Comparison of ENCODE assay signal across 14 cellular contexts in genomic region chr1:32755810-32756159, GRCh38. TPM values are rescaled to one million over a fixed set of nuclear protein-coding genes. Genes with fewer than 3 reads are reported as not detected.
DNase-seq lines count a peak whose midpoint lies in the region; ATAC-seq, FAIRE-seq and TF ChIP-seq lines count a peak whose summit lies in the region.
"Had no signal": no experiment of that assay in that cellular context is flagged by ENCODE, and none has a peak within 500 bp of the region (broad histone marks: within the 10 kb centered on the region; RNA-seq: fewer than 3 reads in every experiment).

No MANE protein-coding gene starts in this region.

- no peak for ATAC-seq in A549
- ATAC-seq in RWPE2 (ENCODE audit: low read depth) = no peak
- no peak for ATAC-seq in GM21717 (IDR thresholded peaks at IDR 0.05; ENCODE audit: unreplicated experiment)

- H3K4me1 ChIP-seq in A549 (peaks cover 60% of the 10 kb centered on the region), RWPE2 (ENCODE audit: insufficient read depth, poor library complexity, severe bottlenecking) (peaks cover 40% of the 10 kb centered on the region)

- peak overlapping the region in 2 of 3 experiments; percentile 36 to 98 for H3K27ac Mint-ChIP-seq in nephron

- H3K4me2 ChIP-seq in A549 = no peak overlapping the region

- WGBS in A549 (ENCODE audit: missing lambda C conversion rate) = 95% methylated on average over 3 of the region's 3 CpGs

- H3K27me3 Mint-ChIP-seq in nephron (ENCODE audit: low read depth) = peaks cover 7% of the 10 kb centered on the region

- TF ChIP-seq CTCF in A549 (IDR thresholded peaks at IDR 0.05) = no peak
- TF ChIP-seq CTCF in RWPE2 (IDR thresholded peaks at IDR 0.05; ENCODE audit: poor library complexity, severe bottlenecking) = no peak
- no peak for TF ChIP-seq CTCF in epithelial cell of proximal tubule (conservative IDR thresholded peaks at IDR 0.05; ENCODE audit: low read depth, low read length)
- no peak for TF ChIP-seq CTCF in nephron (IDR thresholded peaks at IDR 0.05; ENCODE audit: unreplicated experiment in 3 of 3)

- H3K27ac ChIP-seq in A549 (peak overlapping the region; percentile 37 to 99; a peak in 4 of 6 replicates), RWPE2 (ENCODE audit: poor library complexity, severe bottlenecking) (peak overlapping the region; percentile 100)

- DNase-seq in A549 (ENCODE audit: low read depth in 1 of 2, low spot score in 1 of 2) = no peak
- no peak for DNase-seq in RWPE2 (ENCODE audit: low spot score)
- no peak for DNase-seq in epithelial cell of proximal tubule (ENCODE audit: low read depth)
- DNase-seq in T1000 (lab: John Stamatoyannopoulos, UW) = no peak
- DNase-seq in cerebellar cortex (ENCODE audit: low spot score) = no peak
- DNase-seq in DMS 273 treated with DMSO at 0.1 percent for 48 hours (lab: John Stamatoyannopoulos, UW) = no peak
- DNase-seq: activated CD4-positive, alpha-beta T cell treated with anti-CD3 and anti-CD28 coated beads, Interleukin-2, amount 50 U/mL, for 48 hours; activated naive CD4-positive, alpha-beta T cell; cerebellar nuclear complex; DMS79 treated with DMSO at 0.1 percent for 48 hours; NCI-H526 treated with DMSO at 0.1 percent for 48 hours had no signal

- POLR2A ChIA-PET in A549 (lab: Yijun Ruan, JAX) = no interaction called here

- TF ChIP-seq POLR2A in A549 (IDR thresholded peaks at IDR 0.05; ENCODE audit: low read length) = no peak

- H3K27me3 ChIP-seq in RWPE2 (ENCODE audit: insufficient read depth, poor library complexity, severe bottlenecking) = no peaks in the 10 kb centered on the region

- H3K4me3 Mint-ChIP-seq in nephron = peak overlapping the region; percentile 93 to 96 (median 95)

- TF ChIP-seq EP300 in A549 (IDR thresholded peaks at IDR 0.05) = no peak

- H3K4me3 ChIP-seq in A549 (no peak overlapping the region), RWPE2 (ENCODE audit: severe bottlenecking) (peak overlapping the region; percentile 78), epithelial cell of proximal tubule (ENCODE audit: low read depth, low read length) (peak overlapping the region; percentile 61)

- peaks cover 5% of the 10 kb centered on the region for H3K36me3 ChIP-seq in RWPE2 (ENCODE audit: low read depth)

- H3K9me3 Mint-ChIP-seq in nephron = no peaks in the 10 kb centered on the region

- TF ChIP-seq RAD21 in A549 (conservative IDR thresholded peaks at IDR 0.05 in 1 of 2, IDR thresholded peaks at IDR 0.05 in 1 of 2) = no peak

- no peaks in the 10 kb centered on the region for H3K9me3 ChIP-seq in A549
- no peaks in the 10 kb centered on the region for H3K9me3 ChIP-seq in RWPE2 (ENCODE audit: severe bottlenecking)

- H3K4me1 Mint-ChIP-seq in nephron = peaks cover 36% of the 10 kb centered on the region

- H3K36me3 Mint-ChIP-seq in nephron (ENCODE audit: low read depth) = no peaks in the 10 kb centered on the region

- CTCF ChIA-PET in A549 (lab: Yijun Ruan, JAX) = interaction anchor here (0.9 to 11.1 kb wide), 4 partner anchors 11 to 43 kb away, joined by 3 to 62 read pairs (median 10); no protein-coding TSS in a partner anchor

- FAIRE-seq in A549 (lab: Jason Lieb, UNC) = no peak
- FAIRE-seq: A204.1 had no signal

TF ChIP-seq in A549, 52 proteins besides CTCF, POLR2A, EP300 and RAD21:
- TF ChIP-seq FOXS1 (CRISPR knock-in tag; IDR thresholded peaks at IDR 0.05) (no peak), CBX8 (IDR thresholded peaks at IDR 0.05) (no peak), JUN (IDR thresholded peaks at IDR 0.05) (no peak), BHLHE40 (IDR thresholded peaks at IDR 0.05; ENCODE audit: low read depth, low read length) (no peak), HOXA7 (CRISPR knock-in tag; IDR thresholded peaks at IDR 0.05) (no peak), JUNB (IDR thresholded peaks at IDR 0.05) (no peak), FOSB (CRISPR knock-in tag; IDR thresholded peaks at IDR 0.05) (no peak), KDM5A (IDR thresholded peaks at IDR 0.05) (no peak), RCOR1 (IDR thresholded peaks at IDR 0.05; ENCODE audit: low read depth, low read length) (no peak), HOXB13 (CRISPR knock-in tag; IDR thresholded peaks at IDR 0.05; ENCODE audit: low read depth) (no peak), MAX (IDR thresholded peaks at IDR 0.05) (no peak), PHF8 (IDR thresholded peaks at IDR 0.05; ENCODE audit: borderline replicate concordance, low read depth) (no peak), ZC3H11A (IDR thresholded peaks at IDR 0.05) (no peak), RNF2 (IDR thresholded peaks at IDR 0.05; ENCODE audit: borderline replicate concordance, low read depth) (no peak), TFCP2L1 (CRISPR knock-in tag; IDR thresholded peaks at IDR 0.05) (no peak), HDAC2 (IDR thresholded peaks at IDR 0.05) (no peak), CHD2 (IDR thresholded peaks at IDR 0.05; ENCODE audit: low read length, partially characterized antibody) (no peak)
- TF ChIP-seq, protein P1, sequence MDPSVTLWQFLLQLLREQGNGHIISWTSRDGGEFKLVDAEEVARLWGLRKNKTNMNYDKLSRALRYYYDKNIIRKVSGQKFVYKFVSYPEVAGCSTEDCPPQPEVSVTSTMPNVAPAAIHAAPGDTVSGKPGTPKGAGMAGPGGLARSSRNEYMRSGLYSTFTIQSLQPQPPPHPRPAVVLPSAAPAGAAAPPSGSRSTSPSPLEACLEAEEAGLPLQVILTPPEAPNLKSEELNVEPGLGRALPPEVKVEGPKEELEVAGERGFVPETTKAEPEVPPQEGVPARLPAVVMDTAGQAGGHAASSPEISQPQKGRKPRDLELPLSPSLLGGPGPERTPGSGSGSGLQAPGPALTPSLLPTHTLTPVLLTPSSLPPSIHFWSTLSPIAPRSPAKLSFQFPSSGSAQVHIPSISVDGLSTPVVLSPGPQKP (IDR thresholded peaks at IDR 0.05; ENCODE audit: low read depth, low read length) = no peak
- TF ChIP-seq, protein P2, sequence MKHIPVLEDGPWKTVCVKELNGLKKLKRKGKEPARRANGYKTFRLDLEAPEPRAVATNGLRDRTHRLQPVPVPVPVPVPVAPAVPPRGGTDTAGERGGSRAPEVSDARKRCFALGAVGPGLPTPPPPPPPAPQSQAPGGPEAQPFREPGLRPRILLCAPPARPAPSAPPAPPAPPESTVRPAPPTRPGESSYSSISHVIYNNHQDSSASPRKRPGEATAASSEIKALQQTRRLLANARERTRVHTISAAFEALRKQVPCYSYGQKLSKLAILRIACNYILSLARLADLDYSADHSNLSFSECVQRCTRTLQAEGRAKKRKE (CRISPR knock-in tag; IDR thresholded peaks at IDR 0.05; ENCODE audit: low read depth) = no peak
- TF ChIP-seq, protein P3, sequence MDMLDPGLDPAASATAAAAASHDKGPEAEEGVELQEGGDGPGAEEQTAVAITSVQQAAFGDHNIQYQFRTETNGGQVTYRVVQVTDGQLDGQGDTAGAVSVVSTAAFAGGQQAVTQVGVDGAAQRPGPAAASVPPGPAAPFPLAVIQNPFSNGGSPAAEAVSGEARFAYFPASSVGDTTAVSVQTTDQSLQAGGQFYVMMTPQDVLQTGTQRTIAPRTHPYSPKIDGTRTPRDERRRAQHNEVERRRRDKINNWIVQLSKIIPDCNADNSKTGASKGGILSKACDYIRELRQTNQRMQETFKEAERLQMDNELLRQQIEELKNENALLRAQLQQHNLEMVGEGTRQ (IDR thresholded peaks at IDR 0.05) = no peak
TF ChIP-seq in A549: peak in this region for 0.

RNA-seq across cellular contexts. Expression of gene SYNC, which starts 53.2 kb away (rescaled TPM):
- 5.5 and 7.7 TPM in 2 replicates for polyA plus RNA-seq in A549 (2011; rRNA removed)
- 2.8 TPM in 2 replicates for polyA plus RNA-seq in A549 (2012; cell fraction: cytosol; rRNA removed)
- polyA plus RNA-seq in A549 (2012; cell fraction: nucleus; rRNA removed) = 1.5 and 4.2 TPM in 2 replicates
- polyA plus RNA-seq in A549 (2017; fragmentation: RNase III; extraction: RNeasy Plus Mini Kit Qiagen cat#74134 plus additional on column Dnase treatment) = 10.0 to 12.0 TPM (median 11.6 TPM) in 3 replicates
- polyA minus RNA-seq in A549 (2011; rRNA and poly(A)+ RNA removed) = 4.1 and 5.0 TPM in 2 replicates
- total RNA-seq in epithelial cell of proximal tubule = 6.6 and 10.3 TPM in 2 replicates
